In the genomic region with DNA sequence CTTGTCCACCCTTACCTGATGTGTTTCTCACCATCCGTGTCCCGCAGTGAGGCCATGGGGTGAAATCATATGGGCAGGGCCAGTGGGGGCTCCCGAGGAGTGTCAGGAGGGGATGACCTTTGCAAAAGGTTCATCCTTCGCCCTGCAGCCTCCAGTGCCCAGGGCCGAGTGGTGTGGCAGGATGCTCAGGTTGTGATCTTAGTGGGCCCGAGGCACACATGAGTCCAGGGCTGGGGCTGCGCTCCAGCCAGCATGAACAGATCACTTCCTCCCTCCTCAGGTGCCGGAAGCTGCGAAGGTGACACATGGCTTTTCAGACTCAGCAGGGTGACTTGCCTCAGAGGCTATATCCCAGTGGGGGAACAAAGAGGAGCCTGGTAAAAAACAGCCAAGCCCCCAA, we compare ENCODE assay signal across 12 cellular contexts. TPM values are rescaled to one million over a fixed set of nuclear protein-coding genes. Genes with fewer than 3 reads are reported as not detected.
DNase-seq lines count a peak whose midpoint lies in the region; ATAC-seq and TF ChIP-seq lines count a peak whose summit lies in the region.
"Had no signal": no experiment of that assay in that cellular context is flagged by ENCODE, and none has a peak within 500 bp of the region (broad histone marks: within the 10 kb centered on the region; RNA-seq: fewer than 3 reads in every experiment).

No MANE protein-coding gene starts in this region.

- POLR2A ChIA-PET in activated B cell treated with CpG ODN at 0.5 μM for 24 hours (lab: Charles Lee): interaction anchor here (0.7 to 5.9 kb wide), 5 partner anchors 7 to 32 kb away, joined by 4 to 60 read pairs (median 6); a partner anchor contains a TSS

- intact Hi-C loops in left ventricle myocardium inferior (cut with micrococcal nuclease): no loop called here
- intact Hi-C loops in left cardiac atrium (cut with DNase I): no loop called here
- intact Hi-C loops in activated B cell treated with CpG ODN at 0.5 μM for 24 hours (cut with micrococcal nuclease): no loop called here

- peak overlapping the region; percentile 100 for H3K27ac ChIP-seq in left ventricle myocardium inferior (replicated peaks)
- H3K27ac ChIP-seq in urinary bladder (ENCODE audit: low read depth): peak overlapping the region; percentile 3

- no peaks in the 10 kb centered on the region for H3K27me3 ChIP-seq in left ventricle myocardium inferior (ENCODE audit: low read depth)
- H3K27me3 ChIP-seq: BE2C had no signal

- H3K4me3 ChIP-seq in left ventricle myocardium inferior (no peak overlapping the region), urinary bladder (ENCODE audit: low read depth, low read length) (no peak overlapping the region), foreskin fibroblast (ENCODE audit: low read depth in 1 of 2, low read length in 2 of 2) (no peak overlapping the region)

- H3K27me3 Mint-ChIP-seq in activated B cell treated with CpG ODN at 0.5 μM for 24 hours (no peaks in the 10 kb centered on the region), memory B cell (no peaks in the 10 kb centered on the region)

- TF ChIP-seq CTCF in left ventricle myocardium inferior (IDR thresholded peaks at IDR 0.05; ENCODE audit: borderline replicate concordance): no peak
- TF ChIP-seq CTCF in activated B cell treated with CpG ODN at 0.5 μM for 24 hours (IDR thresholded peaks at IDR 0.05): no peak
- no peak for TF ChIP-seq CTCF in foreskin fibroblast (IDR thresholded peaks at IDR 0.05; ENCODE audit: low read depth, low read length)

- no peak for DNase-seq in left ventricle myocardium inferior
- DNase-seq in left cardiac atrium: no peak
- no peak for DNase-seq in activated B cell treated with CpG ODN at 0.5 μM for 24 hours
- no peak for DNase-seq in memory B cell (ENCODE audit: low spot score in 2 of 2)
- DNase-seq in NCI-H2227 (lab: John Stamatoyannopoulos, UW; ENCODE audit: unreplicated experiment): no peak
- DNase-seq in foreskin fibroblast: no peak
- DNase-seq in HPDE6-E6E7 (ENCODE audit: extremely low spot score): no peak
- DNase-seq: activated CD4-positive, alpha-beta T cell treated with anti-CD3 and anti-CD28 coated beads, Interleukin-2, amount 50 U/mL, for 48 hours; BE2C; NCI-H1436 treated with DMSO at 0.1 percent for 48 hours; SIG-M5 had no signal

- H3K4me1 ChIP-seq in left ventricle myocardium inferior (peaks cover 65% of the 10 kb centered on the region), urinary bladder (ENCODE audit: insufficient read depth) (no peaks in the 10 kb centered on the region)

- ATAC-seq in left cardiac atrium: no peak
- no peak for ATAC-seq in activated B cell treated with CpG ODN at 0.5 μM for 24 hours (ENCODE audit: low read depth)
- no peak for ATAC-seq in memory B cell (ENCODE audit: low read depth)

- 88% methylated on average over 9 of the region's 9 CpGs for WGBS in urinary bladder

- H3K9me3 ChIP-seq in left ventricle myocardium inferior (replicated peaks): no peaks in the 10 kb centered on the region
- H3K9me3 ChIP-seq: BE2C had no signal

- H3K9me3 Mint-ChIP-seq in activated B cell treated with CpG ODN at 0.5 μM for 24 hours: no peaks in the 10 kb centered on the region
- no peaks in the 10 kb centered on the region for H3K9me3 Mint-ChIP-seq in memory B cell

- H3K27ac Mint-ChIP-seq in activated B cell treated with CpG ODN at 0.5 μM for 24 hours (peak overlapping the region; percentile 98), memory B cell (peak overlapping the region; percentile 100)

- H3K36me3 ChIP-seq in left ventricle myocardium inferior (peaks cover 20% of the 10 kb centered on the region), urinary bladder (ENCODE audit: insufficient read depth) (no peaks in the 10 kb centered on the region)
- H3K36me3 ChIP-seq: BE2C had no signal

- CTCF ChIA-PET in activated B cell treated with CpG ODN at 0.5 μM for 24 hours (lab: Charles Lee): interaction anchor here (0.6 kb wide), 1 partner anchor 40 kb away, joined by 3 read pairs; no protein-coding TSS in a partner anchor

- H3K4me1 Mint-ChIP-seq in activated B cell treated with CpG ODN at 0.5 μM for 24 hours (peaks cover 73% of the 10 kb centered on the region), memory B cell (peaks cover 43% of the 10 kb centered on the region)

- peaks cover 43% of the 10 kb centered on the region for H3K36me3 Mint-ChIP-seq in activated B cell treated with CpG ODN at 0.5 μM for 24 hours (ENCODE audit: low read depth)
- H3K36me3 Mint-ChIP-seq in memory B cell: peaks cover 6% of the 10 kb centered on the region

- H3K4me3 Mint-ChIP-seq in activated B cell treated with CpG ODN at 0.5 μM for 24 hours (no peak overlapping the region), memory B cell (peak overlapping the region; percentile 63)

RNA-seq across cellular contexts. Expression of a gene that starts 2.8 kb away (rescaled TPM):
- total RNA-seq in left ventricle myocardium inferior (45.5 TPM), left cardiac atrium (10 to 100 TPM; 63.9 to 66.9 TPM), activated B cell treated with CpG ODN at 0.5 μM for 24 hours (31.4 and 39.4 TPM in 2 replicates), urinary bladder (29.2 TPM)
- polyA plus RNA-seq in urinary bladder: 167 TPM

RNA-seq across cellular contexts. Expression of a gene that starts 3.7 kb away (rescaled TPM):
- total RNA-seq in left ventricle myocardium inferior (272 TPM), left cardiac atrium (100 to 1,000 TPM; 276 to 310 TPM), activated B cell treated with CpG ODN at 0.5 μM for 24 hours (86.7 and 97.4 TPM in 2 replicates), urinary bladder (18.9 TPM)
- 123 TPM for polyA plus RNA-seq in urinary bladder

RNA-seq across cellular contexts. Expression of a gene that starts 7.7 kb away (rescaled TPM):
- total RNA-seq in left ventricle myocardium inferior: 59.9 TPM
- 10 to 100 TPM; 49.2 to 49.3 TPM for total RNA-seq in left cardiac atrium
- 47.5 and 53.3 TPM in 2 replicates for total RNA-seq in activated B cell treated with CpG ODN at 0.5 μM for 24 hours
- total RNA-seq in urinary bladder: 10.7 TPM
- 57.6 TPM for polyA plus RNA-seq in urinary bladder

RNA-seq across cellular contexts. Expression of a gene that starts 8.7 kb away (rescaled TPM):
- total RNA-seq in left ventricle myocardium inferior (102 TPM), left cardiac atrium (100 to 1,000 TPM; 122 to 135 TPM), activated B cell treated with CpG ODN at 0.5 μM for 24 hours (112 and 127 TPM in 2 replicates), urinary bladder (31.6 TPM)
- 62.8 TPM for polyA plus RNA-seq in urinary bladder

RNA-seq across cellular contexts. Expression of a gene that starts 12.0 kb away (rescaled TPM):
- 65.2 TPM for total RNA-seq in left ventricle myocardium inferior
- total RNA-seq in left cardiac atrium: 10 to 100 TPM; 58.8 to 82.0 TPM
- 81.0 and 95.3 TPM in 2 replicates for total RNA-seq in activated B cell treated with CpG ODN at 0.5 μM for 24 hours
- total RNA-seq in urinary bladder: 15.4 TPM
- 61.0 TPM for polyA plus RNA-seq in urinary bladder
